ENCODE assay signal across 27 cellular contexts in the genomic region with DNA sequence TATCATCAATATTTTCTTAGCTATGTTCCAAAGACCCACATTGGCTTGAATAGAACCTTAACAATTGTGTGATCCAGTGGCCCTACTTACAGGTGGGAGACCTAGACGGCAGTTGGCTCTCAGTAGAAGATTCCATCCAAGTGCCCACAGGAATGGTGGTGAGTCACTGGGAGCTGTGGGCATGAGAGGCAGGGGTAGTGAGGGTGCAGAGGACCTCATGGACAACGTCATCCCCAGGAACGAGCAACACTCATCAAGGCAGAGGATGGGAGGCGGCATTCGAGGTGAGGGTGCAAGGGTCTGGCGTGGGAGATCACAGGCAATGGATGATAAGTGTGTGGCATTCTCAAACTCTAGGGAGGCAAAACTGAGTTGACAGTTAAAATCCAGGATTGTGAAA. TPM values are rescaled to one million over a fixed set of nuclear protein-coding genes. Genes with fewer than 3 reads are reported as not detected.
"Had no signal": no experiment of that assay in that cellular context is flagged by ENCODE, and none has a peak within 500 bp of the region (broad histone marks: within the 10 kb centered on the region; RNA-seq: fewer than 3 reads in every experiment).

No MANE protein-coding gene starts in this region.

- H3K9me3 Mint-ChIP-seq: activated CD8-positive, alpha-beta T cell treated with anti-CD3 and anti-CD28 coated beads for 36 hours; activated naive CD4-positive, alpha-beta T cell treated with anti-CD3 and anti-CD28 coated beads, Interleukin-2, amount 50 U/mL, for 24 hours; activated naive CD8-positive, alpha-beta T cell treated with anti-CD3 and anti-CD28 coated beads, Interleukin-2, amount 50 U/mL, for 24 hours; activated T-cell treated with anti-CD3 and anti-CD28 coated beads, Interleukin-2, amount 50 U/mL, for 24 hours; activated T-helper 1 cell treated with anti-CD3 and anti-CD28 coated beads, Interleukin-12 subunit alpha, Interleukin-12 subunit beta, Interleukin-2, Interleukin-4 antibody, amounts not matched to agents 30 ng/mL and 10 ng/mL and 1 ng/mL, durations not matched to agents 14 hours and 24 hours and 36 hours; central memory CD8-positive, alpha-beta T cell; T-helper 1 cell treated with Interleukin-12 subunit alpha and Interleukin-12 subunit beta and Interleukin-4 antibody, amounts not matched to agents 30 μg/mL and 1 μg/mL, for 36 hours had no signal

- H3K36me3 ChIP-seq: ascending aorta had no signal

- H3K27me3 ChIP-seq: ascending aorta, body of pancreas had no signal

- H3K36me3 Mint-ChIP-seq: activated naive CD4-positive, alpha-beta T cell treated with anti-CD3 and anti-CD28 coated beads, Interleukin-2, amount 50 U/mL, for 24 hours had no signal

- H3K4me3 Mint-ChIP-seq: activated CD8-positive, alpha-beta T cell treated with anti-CD3 and anti-CD28 coated beads for 36 hours; activated naive CD4-positive, alpha-beta T cell treated with anti-CD3 and anti-CD28 coated beads, Interleukin-2, amount 50 U/mL, for 24 hours; activated naive CD8-positive, alpha-beta T cell treated with anti-CD3 and anti-CD28 coated beads, Interleukin-2, amount 50 U/mL, for 24 hours; activated T-cell treated with anti-CD3 and anti-CD28 coated beads, Interleukin-2, amount 50 U/mL, for 24 hours; activated T-helper 1 cell treated with anti-CD3 and anti-CD28 coated beads, Interleukin-12 subunit alpha, Interleukin-12 subunit beta, Interleukin-2, Interleukin-4 antibody, amounts not matched to agents 30 ng/mL and 10 ng/mL and 1 ng/mL, durations not matched to agents 14 hours and 24 hours and 36 hours; central memory CD8-positive, alpha-beta T cell; T-helper 1 cell treated with Interleukin-12 subunit alpha and Interleukin-12 subunit beta and Interleukin-4 antibody, amounts not matched to agents 30 μg/mL and 1 μg/mL, for 36 hours had no signal

- ATAC-seq: activated CD4-positive, CD25-positive, alpha-beta regulatory T cell treated with anti-CD3 and anti-CD28 coated beads, Interleukin-2, amount 50 U/mL, for 24 hours; activated CD8-positive, alpha-beta T cell treated with anti-CD3 and anti-CD28 coated beads for 36 hours; activated naive CD8-positive, alpha-beta T cell treated with anti-CD3 and anti-CD28 coated beads, Interleukin-2, amount 50 U/mL, for 24 hours; body of pancreas; Panc1 had no signal

- H3K4me1 ChIP-seq: ascending aorta, body of pancreas had no signal

- H3K4me1 Mint-ChIP-seq: activated naive CD4-positive, alpha-beta T cell treated with anti-CD3 and anti-CD28 coated beads, Interleukin-2, amount 50 U/mL, for 24 hours; activated naive CD8-positive, alpha-beta T cell treated with anti-CD3 and anti-CD28 coated beads, Interleukin-2, amount 50 U/mL, for 24 hours; central memory CD8-positive, alpha-beta T cell had no signal

- DNase-seq: activated CD4-positive, alpha-beta T cell treated with anti-CD3 and anti-CD28 coated beads for 4 hours; activated CD8-positive, alpha-beta T cell treated with anti-CD3 and anti-CD28 coated beads for 36 hours; activated effector memory CD4-positive, alpha-beta T cell treated with Interleukin-2 at 50 U/mL for 16 hours; activated naive CD4-positive, alpha-beta T cell; activated naive CD8-positive, alpha-beta T cell treated with anti-CD3 and anti-CD28 coated beads, Interleukin-2, amount 50 U/mL, for 24 hours; activated T-cell treated with anti-CD3 and anti-CD28 coated beads, Interleukin-2, amount 50 U/mL, for 24 hours; amniotic stem cell; body of pancreas; NCI-H1048; NCI-H1930; NCI-H2171; NCI-H226; NCI-H526 treated with DMSO at 0.1 percent for 48 hours; NCI-H82; OCI-M1; SHP77 had no signal

- H3K4me3 ChIP-seq: ascending aorta, body of pancreas had no signal

- H3K27ac Mint-ChIP-seq: activated CD8-positive, alpha-beta T cell treated with anti-CD3 and anti-CD28 coated beads for 36 hours; activated naive CD4-positive, alpha-beta T cell treated with anti-CD3 and anti-CD28 coated beads, Interleukin-2, amount 50 U/mL, for 24 hours; activated naive CD8-positive, alpha-beta T cell treated with anti-CD3 and anti-CD28 coated beads, Interleukin-2, amount 50 U/mL, for 24 hours; activated T-cell treated with anti-CD3 and anti-CD28 coated beads, Interleukin-2, amount 50 U/mL, for 24 hours; activated T-helper 1 cell treated with anti-CD3 and anti-CD28 coated beads, Interleukin-12 subunit alpha, Interleukin-12 subunit beta, Interleukin-2, Interleukin-4 antibody, amounts not matched to agents 30 ng/mL and 10 ng/mL and 1 ng/mL, durations not matched to agents 14 hours and 24 hours and 36 hours; T-helper 1 cell treated with Interleukin-12 subunit alpha and Interleukin-12 subunit beta and Interleukin-4 antibody, amounts not matched to agents 30 μg/mL and 1 μg/mL, for 36 hours had no signal

- H3K9me3 ChIP-seq: ascending aorta, body of pancreas had no signal

- H3K27ac ChIP-seq: ascending aorta, body of pancreas, RWPE1 had no signal

- H3K27me3 Mint-ChIP-seq: activated naive CD8-positive, alpha-beta T cell treated with anti-CD3 and anti-CD28 coated beads, Interleukin-2, amount 50 U/mL, for 24 hours had no signal

- FAIRE-seq: bronchial epithelial cell had no signal

RNA-seq across cellular contexts. Expression of gene SPO11, which starts 17.5 kb away (rescaled TPM):
- total RNA-seq: activated CD8-positive, alpha-beta T cell treated with anti-CD3 and anti-CD28 coated beads for 36 hours; activated T-helper 1 cell treated with anti-CD3 and anti-CD28 coated beads, Interleukin-12 subunit alpha, Interleukin-12 subunit beta, Interleukin-2, Interleukin-4 antibody, amounts not matched to agents 30 ng/mL and 10 ng/mL and 1 ng/mL, durations not matched to agents 14 hours and 24 hours and 36 hours; ascending aorta; body of pancreas; bronchial epithelial cell; NCI-H460; SK-MEL-5 had no signal

RNA-seq across cellular contexts. Expression of gene BMP7, which starts 45.7 kb away (rescaled TPM):
- total RNA-seq: activated CD8-positive, alpha-beta T cell treated with anti-CD3 and anti-CD28 coated beads for 36 hours; ascending aorta; bronchial epithelial cell had no signal
